9 cellular contexts compared by ENCODE assay signal in the genomic region with DNA sequence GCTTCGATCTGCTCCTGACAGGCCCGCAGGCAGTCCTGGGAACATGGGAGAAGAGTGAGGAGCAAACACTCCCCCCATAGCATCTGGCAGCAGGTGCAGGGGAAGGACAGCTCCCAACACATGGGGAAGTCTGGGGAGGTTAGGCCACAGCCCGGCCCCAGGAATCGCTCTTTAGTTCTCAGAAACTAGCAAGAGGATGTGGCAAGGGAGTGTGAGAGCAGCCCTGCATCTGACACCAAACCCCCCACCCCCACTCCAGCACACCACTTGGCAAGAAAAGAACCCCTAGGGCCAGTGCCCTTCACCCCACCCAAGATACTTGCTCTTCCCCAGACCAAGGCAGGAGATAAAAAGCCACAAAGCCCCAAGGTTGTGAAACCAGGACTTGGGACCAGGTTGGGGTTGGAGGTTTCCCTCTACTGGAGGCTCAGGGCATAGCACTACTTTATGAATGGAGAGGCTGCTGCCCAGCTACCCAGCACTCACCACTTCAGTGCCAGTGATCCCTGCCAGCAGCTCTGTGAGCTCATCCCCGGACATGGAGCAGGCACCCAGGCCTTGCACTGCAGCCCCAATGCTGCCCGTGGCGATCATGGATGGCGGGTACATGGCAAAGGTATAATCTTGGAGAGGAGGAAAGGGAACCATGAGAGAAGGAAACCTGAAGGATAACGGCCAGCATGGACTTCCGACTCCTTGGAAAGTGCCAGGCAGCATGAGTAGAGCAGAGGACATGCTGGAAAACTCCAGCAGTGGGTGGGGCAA. TPM values are rescaled to one million over a fixed set of nuclear protein-coding genes. Genes with fewer than 3 reads are reported as not detected.
A peak's percentile ranks its signal among the peaks of the same experiment; 100 is the strongest.
DNase-seq lines count a peak whose midpoint lies in the region; FAIRE-seq and TF ChIP-seq lines count a peak whose summit lies in the region.
"Had no signal": no experiment of that assay in that cellular context is flagged by ENCODE, and none has a peak within 500 bp of the region (broad histone marks: within the 10 kb centered on the region; RNA-seq: fewer than 3 reads in every experiment).

No MANE protein-coding gene starts in this region.

- H3K27ac ChIP-seq in neural progenitor cell (peak overlapping the region; percentile 49), suprapubic skin (no peak overlapping the region)
- H3K27ac ChIP-seq: SK-N-MC had no signal

- 21% methylated on average over 8 of the region's 10 CpGs for WGBS in suprapubic skin

- no peaks in the 10 kb centered on the region for H3K27me3 Mint-ChIP-seq in activated T-helper 1 cell treated with anti-CD3 and anti-CD28 coated beads, Interleukin-12 subunit alpha, Interleukin-12 subunit beta, Interleukin-2, Interleukin-4 antibody, amounts not matched to agents 30 ng/mL and 10 ng/mL and 1 ng/mL, durations not matched to agents 14 hours and 24 hours and 36 hours (ENCODE audit: insufficient read depth)
- H3K27me3 Mint-ChIP-seq in neural progenitor cell (ENCODE audit: insufficient read depth, low read depth), result peaks cover 12% of the 10 kb centered on the region

- H3K79me2 ChIP-seq in neural progenitor cell (ENCODE audit: low read depth), result no peaks in the 10 kb centered on the region

- peaks cover 64% of the 10 kb centered on the region for H3K36me3 Mint-ChIP-seq in activated T-helper 1 cell treated with anti-CD3 and anti-CD28 coated beads, Interleukin-12 subunit alpha, Interleukin-12 subunit beta, Interleukin-2, Interleukin-4 antibody, amounts not matched to agents 30 ng/mL and 10 ng/mL and 1 ng/mL, durations not matched to agents 14 hours and 24 hours and 36 hours (ENCODE audit: low read depth)
- H3K36me3 Mint-ChIP-seq in neural progenitor cell, result peaks cover 11% of the 10 kb centered on the region

- H3K4me1 ChIP-seq in BE2C, result no peaks in the 10 kb centered on the region
- H3K4me1 ChIP-seq in neural progenitor cell, result peaks cover 24% of the 10 kb centered on the region
- H3K4me1 ChIP-seq in suprapubic skin, result peaks cover 52% of the 10 kb centered on the region

- peak overlapping the region; percentile 99 for H3K4me3 Mint-ChIP-seq in activated T-helper 1 cell treated with anti-CD3 and anti-CD28 coated beads, Interleukin-12 subunit alpha, Interleukin-12 subunit beta, Interleukin-2, Interleukin-4 antibody, amounts not matched to agents 30 ng/mL and 10 ng/mL and 1 ng/mL, durations not matched to agents 14 hours and 24 hours and 36 hours
- no peak overlapping the region for H3K4me3 Mint-ChIP-seq in neural progenitor cell

- H3K9ac ChIP-seq in neural progenitor cell, result no peak overlapping the region

- TF ChIP-seq CTCF in BE2C (IDR thresholded peaks at IDR 0.05; ENCODE audit: low read depth, low read length) (peak; percentile 88), neural progenitor cell (IDR thresholded peaks at IDR 0.05) (peak; percentile 77), suprapubic skin (IDR thresholded peaks at IDR 0.05) (peak; percentile 34 to 84)

- peak overlapping the region; percentile 84 for H3K27ac Mint-ChIP-seq in activated T-helper 1 cell treated with anti-CD3 and anti-CD28 coated beads, Interleukin-12 subunit alpha, Interleukin-12 subunit beta, Interleukin-2, Interleukin-4 antibody, amounts not matched to agents 30 ng/mL and 10 ng/mL and 1 ng/mL, durations not matched to agents 14 hours and 24 hours and 36 hours
- H3K27ac Mint-ChIP-seq in neural progenitor cell, result peak overlapping the region; percentile 93

- no peaks in the 10 kb centered on the region for H3K9me3 ChIP-seq in BE2C
- no peaks in the 10 kb centered on the region for H3K9me3 ChIP-seq in neural progenitor cell (ENCODE audit: low read depth)
- no peaks in the 10 kb centered on the region for H3K9me3 ChIP-seq in suprapubic skin

- intact Hi-C loops in activated T-helper 1 cell treated with anti-CD3 and anti-CD28 coated beads, Interleukin-12 subunit alpha, Interleukin-12 subunit beta, Interleukin-2, Interleukin-4 antibody, amounts not matched to agents 30 ng/mL and 10 ng/mL and 1 ng/mL, durations not matched to agents 14 hours and 24 hours and 36 hours (cut with micrococcal nuclease), result loop anchor here (1.0 to 5.0 kb wide), 10 partner anchors 15 to 281 kb away; partner anchors contain the start of genes BYSL, MED20, MRPS10 and TOMM6

- FAIRE-seq in RCC 7860 (lab: Jason Lieb, UNC), result peak; percentile 43

- H3K4me3 ChIP-seq in BE2C (ENCODE audit: low read depth, low read length), result no peak overlapping the region
- H3K4me3 ChIP-seq in neural progenitor cell, result no peak overlapping the region
- H3K4me3 ChIP-seq in suprapubic skin, result no peak overlapping the region
- H3K4me3 ChIP-seq: SK-N-MC had no signal

- H3K27me3 ChIP-seq in BE2C (no peaks in the 10 kb centered on the region), neural progenitor cell (peaks cover 9% of the 10 kb centered on the region), suprapubic skin (no peaks in the 10 kb centered on the region)

- no peak for TF ChIP-seq EP300 in suprapubic skin (IDR thresholded peaks at IDR 0.05)

- H3K9me3 Mint-ChIP-seq in activated T-helper 1 cell treated with anti-CD3 and anti-CD28 coated beads, Interleukin-12 subunit alpha, Interleukin-12 subunit beta, Interleukin-2, Interleukin-4 antibody, amounts not matched to agents 30 ng/mL and 10 ng/mL and 1 ng/mL, durations not matched to agents 14 hours and 24 hours and 36 hours, result no peaks in the 10 kb centered on the region
- no peaks in the 10 kb centered on the region for H3K9me3 Mint-ChIP-seq in neural progenitor cell

- peaks cover 77% of the 10 kb centered on the region for H3K4me1 Mint-ChIP-seq in activated T-helper 1 cell treated with anti-CD3 and anti-CD28 coated beads, Interleukin-12 subunit alpha, Interleukin-12 subunit beta, Interleukin-2, Interleukin-4 antibody, amounts not matched to agents 30 ng/mL and 10 ng/mL and 1 ng/mL, durations not matched to agents 14 hours and 24 hours and 36 hours (ENCODE audit: low read depth)
- peaks cover 23% of the 10 kb centered on the region for H3K4me1 Mint-ChIP-seq in neural progenitor cell

- no peak for TF ChIP-seq POLR2A in suprapubic skin (IDR thresholded peaks at IDR 0.05)

- peak; percentile 75 for DNase-seq in BE2C
- peak; percentile 40 for DNase-seq in GM19240 (ENCODE audit: insufficient read length, low spot score)
- peak; percentile 78 for DNase-seq in HuH-7 (ENCODE audit: low spot score)
- peak; percentile 79 for DNase-seq in RCC 7860 (ENCODE audit: low spot score)
- peak; percentile 83 for DNase-seq in activated T-helper 1 cell treated with anti-CD3 and anti-CD28 coated beads, Interleukin-12 subunit alpha, Interleukin-12 subunit beta, Interleukin-2, Interleukin-4 antibody, amounts not matched to agents 30 ng/mL and 10 ng/mL and 1 ng/mL, durations not matched to agents 14 hours and 24 hours and 36 hours (ENCODE audit: low spot score)
- peak; percentile 92 for DNase-seq in fibroblast of peridontal ligament (ENCODE audit: extremely low read depth)
- DNase-seq in neural progenitor cell (ENCODE audit: low spot score), result peak; percentile 78
- peak in 1 of 2 donors; percentile 68 for DNase-seq in suprapubic skin (ENCODE audit: low spot score in 2 of 2)

- H4K20me1 ChIP-seq in neural progenitor cell (ENCODE audit: low read depth), result peaks cover 24% of the 10 kb centered on the region

- H3K36me3 ChIP-seq in BE2C, result peaks cover 44% of the 10 kb centered on the region
- no peaks in the 10 kb centered on the region for H3K36me3 ChIP-seq in neural progenitor cell
- peaks cover 47% of the 10 kb centered on the region for H3K36me3 ChIP-seq in suprapubic skin

- H3K4me2 ChIP-seq in neural progenitor cell, result no peak overlapping the region

- no peak overlapping the region for H2AFZ ChIP-seq in neural progenitor cell (replicated peaks)

- peaks cover 53% of the 10 kb centered on the region for H3F3A ChIP-seq in neural progenitor cell (ENCODE audit: low read depth)

RNA-seq across cellular contexts. Expression of gene CCND3, which starts 5.4 kb away (rescaled TPM):
- polyA plus RNA-seq in BE2C (2012; ENCODE audit: insufficient read depth, insufficient read length, low read depth), result 44.1 TPM
- total RNA-seq in activated T-helper 1 cell treated with anti-CD3 and anti-CD28 coated beads, Interleukin-12 subunit alpha, Interleukin-12 subunit beta, Interleukin-2, Interleukin-4 antibody, amounts not matched to agents 30 ng/mL and 10 ng/mL and 1 ng/mL, durations not matched to agents 14 hours and 24 hours and 36 hours, result 351 and 356 TPM in 2 replicates
- total RNA-seq in neural progenitor cell (ENCODE audit: low replicate concordance) (7.6 and 16.2 TPM in 2 replicates), suprapubic skin (100 to 1,000 TPM; 106 to 214 (median 132) TPM)

RNA-seq across cellular contexts. Expression of gene BYSL, which starts 15.0 kb away (rescaled TPM):
- 193 TPM for polyA plus RNA-seq in BE2C (2012; ENCODE audit: insufficient read depth, insufficient read length, low read depth)
- 82.9 and 88.5 TPM in 2 replicates for total RNA-seq in activated T-helper 1 cell treated with anti-CD3 and anti-CD28 coated beads, Interleukin-12 subunit alpha, Interleukin-12 subunit beta, Interleukin-2, Interleukin-4 antibody, amounts not matched to agents 30 ng/mL and 10 ng/mL and 1 ng/mL, durations not matched to agents 14 hours and 24 hours and 36 hours
- total RNA-seq in neural progenitor cell (ENCODE audit: low replicate concordance) (11.5 and 31.7 TPM in 2 replicates), suprapubic skin (10 to 100 TPM in 3 of 4 donors, 1 to 10 TPM in 1; 6.8 to 15.7 (median 10.4) TPM)

RNA-seq across cellular contexts. Expression of gene MED20, which starts 15.3 kb away (rescaled TPM):
- polyA plus RNA-seq in BE2C (2012; ENCODE audit: insufficient read depth, insufficient read length, low read depth), result 14.9 TPM
- 19.0 and 23.8 TPM in 2 replicates for total RNA-seq in activated T-helper 1 cell treated with anti-CD3 and anti-CD28 coated beads, Interleukin-12 subunit alpha, Interleukin-12 subunit beta, Interleukin-2, Interleukin-4 antibody, amounts not matched to agents 30 ng/mL and 10 ng/mL and 1 ng/mL, durations not matched to agents 14 hours and 24 hours and 36 hours
- total RNA-seq in neural progenitor cell (ENCODE audit: low replicate concordance) (29.4 and 31.4 TPM in 2 replicates), suprapubic skin (10 to 100 TPM; 15.2 to 18.7 (median 17.3) TPM)

RNA-seq across cellular contexts. Expression of gene USP49, which starts 41.1 kb away (rescaled TPM):
- polyA plus RNA-seq in BE2C (2012; ENCODE audit: insufficient read depth, insufficient read length, low read depth), result 6.7 TPM
- 4.8 and 5.3 TPM in 2 replicates for total RNA-seq in activated T-helper 1 cell treated with anti-CD3 and anti-CD28 coated beads, Interleukin-12 subunit alpha, Interleukin-12 subunit beta, Interleukin-2, Interleukin-4 antibody, amounts not matched to agents 30 ng/mL and 10 ng/mL and 1 ng/mL, durations not matched to agents 14 hours and 24 hours and 36 hours
- 25.0 and 30.7 TPM in 2 replicates for total RNA-seq in neural progenitor cell (ENCODE audit: low replicate concordance)
- total RNA-seq in suprapubic skin, result 10 to 100 TPM in 1 of 4 donors, 1 to 10 TPM in 3; 2.9 to 17.1 (median 4.1) TPM
